1 cellular context compared by ENCODE assay signal in genomic region chr11:86360775-86361395, GRCh38.
TF ChIP-seq lines count a peak whose summit lies in the region.

No MANE protein-coding gene starts in this region.

TF ChIP-seq in WTC11, 78 proteins besides CTCF, POLR2A, EP300 and RAD21 (continued from another document):
- TF ChIP-seq MAX (CRISPR knock-in tag; IDR thresholded peaks at IDR 0.05) (no peak), E2F1 (CRISPR knock-in tag; IDR thresholded peaks at IDR 0.05) (no peak)
TF ChIP-seq in WTC11: peak in this region for 0.
